ENCODE assay signal across 14 cellular contexts in the genomic region with DNA sequence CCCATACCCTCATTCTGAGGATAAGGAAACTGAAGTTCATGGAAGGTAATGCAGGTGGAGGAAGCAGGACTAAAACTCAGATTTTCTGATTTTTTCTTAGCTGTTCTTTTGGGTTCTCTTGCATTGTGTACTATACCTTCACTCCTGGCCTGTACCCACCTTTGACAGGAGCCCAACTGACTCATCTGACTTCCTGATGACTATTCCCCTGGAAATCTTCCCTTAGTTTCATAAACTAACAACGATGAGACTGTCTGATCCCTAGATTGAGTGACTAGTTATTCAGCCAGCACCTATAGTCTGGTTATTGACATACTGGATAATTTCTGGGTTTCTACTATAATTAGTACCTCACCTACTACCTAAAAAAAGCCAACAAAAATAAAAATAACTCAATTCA.
"Had no signal": no experiment of that assay in that cellular context is flagged by ENCODE, and none has a peak within 500 bp of the region (broad histone marks: within the 10 kb centered on the region; RNA-seq: fewer than 3 reads in every experiment).

No MANE protein-coding gene starts in this region.

- H3K9me3 ChIP-seq: adrenal gland, psoas muscle, thoracic aorta had no signal

- H3K27ac ChIP-seq: adrenal gland, psoas muscle, thoracic aorta had no signal

- H3K27me3 ChIP-seq: adrenal gland had no signal

- DNase-seq: activated CD4-positive, alpha-beta T cell treated with anti-CD3 and anti-CD28 coated beads, Interleukin-2, amount 50 U/mL, for 4 hours; activated naive CD4-positive, alpha-beta T cell treated with anti-CD3 and anti-CD28 coated beads, Interleukin-2, amount 50 U/mL, for 16 hours; activated T-cell treated with anti-CD3 and anti-CD28 coated beads, Interleukin-2, amount 50 U/mL, for 1 hour; adrenal gland; effector memory CD8-positive, alpha-beta T cell; erythroblast; immature natural killer cell; occipital lobe; psoas muscle; stimulated activated CD4-positive, alpha-beta T cell treated with anti-CD3 and anti-CD28 coated beads, Interleukin-4, amount 100 ng/mL, for 1 hour; stimulated activated CD8-positive, alpha-beta memory T cell treated with anti-CD3 and anti-CD28 coated beads, Interleukin-4, amount 100 ng/mL, for 48 hours had no signal

- H3K4me3 ChIP-seq: adrenal gland, psoas muscle, thoracic aorta had no signal

- ATAC-seq: activated CD4-positive, CD25-positive, alpha-beta regulatory T cell treated with anti-CD3 and anti-CD28 coated beads, Interleukin-2, amount 50 U/mL, for 24 hours; effector memory CD8-positive, alpha-beta T cell; natural killer cell treated with Interleukin-12 subunit alpha and Interleukin-12 subunit beta and Interleukin-15 and Interleukin-18, amount 100 ng/mL, for 72 hours; psoas muscle had no signal

- H3K4me1 ChIP-seq: adrenal gland, psoas muscle had no signal

- H3K36me3 ChIP-seq: adrenal gland, thoracic aorta had no signal
